In genomic region chr18:63992751-63993150, GRCh38 we compare ENCODE assay signal across 31 cellular contexts. TPM values are rescaled to one million over a fixed set of nuclear protein-coding genes. Genes with fewer than 3 reads are reported as not detected.
"Had no signal": no experiment of that assay in that cellular context is flagged by ENCODE, and none has a peak within 500 bp of the region (broad histone marks: within the 10 kb centered on the region; RNA-seq: fewer than 3 reads in every experiment).

No MANE protein-coding gene starts in this region.

- ATAC-seq: activated CD8-positive, alpha-beta T cell treated with anti-CD3 and anti-CD28 coated beads for 36 hours; activated T-cell treated with anti-CD3 and anti-CD28 coated beads, Interleukin-2, amount 50 U/mL, for 4 hours; activated T-helper 17 cell treated with anti-CD3 and anti-CD28 coated beads, Interleukin-2, amount 50 U/mL, for 72 hours; body of pancreas; effector memory CD8-positive, alpha-beta T cell; gastroesophageal sphincter; heart right ventricle had no signal

- FAIRE-seq: colon, endometrium, endothelial cell of umbilical vein had no signal

- H3K4me3 ChIP-seq: body of pancreas, esophagus squamous epithelium, gastroesophageal sphincter, heart right ventricle had no signal

- H3K4me1 ChIP-seq: esophagus squamous epithelium, heart right ventricle had no signal

- DNase-seq: activated CD4-positive, alpha-beta T cell treated with anti-CD3 and anti-CD28 coated beads for 4 hours; activated CD4-positive, alpha-beta T cell treated with anti-CD3 and anti-CD28 coated beads, Interleukin-2, amount 50 U/mL, for 1 hour; activated CD4-positive, alpha-beta T cell treated with anti-CD3 and anti-CD28 coated beads, Interleukin-2, amount 50 U/mL, for 48 hours; activated CD4-positive, CD25-positive, alpha-beta regulatory T cell; activated CD4-positive, CD25-positive, alpha-beta regulatory T cell treated with anti-CD3 and anti-CD28 coated beads, Interleukin-2, amount 50 U/mL, for 72 hours; activated CD8-positive, alpha-beta memory T cell treated with anti-CD3 and anti-CD28 coated beads for 24 hours; activated CD8-positive, alpha-beta T cell treated with anti-CD3 and anti-CD28 coated beads for 36 hours; activated effector memory CD4-positive, alpha-beta T cell treated with Interleukin-2 at 50 U/mL for 16 hours; activated gamma-delta T cell treated with Interleukin-2 at 50 U/mL for 16 hours; activated naive CD4-positive, alpha-beta T cell treated with anti-CD3 and anti-CD28 coated beads, Interleukin-2, amount 50 U/mL, for 16 hours; activated naive CD4-positive, alpha-beta T cell treated with Interleukin-2 at 50 U/mL for 16 hours; activated T-cell treated with anti-CD3 and anti-CD28 coated beads, Interleukin-2, amount 50 U/mL, for 4 hours; amniotic stem cell; aorta; body of pancreas; caudate nucleus; cortex of kidney; dermis blood vessel endothelial cell; effector CD4-positive, alpha-beta T cell; effector memory CD8-positive, alpha-beta T cell; esophagus squamous epithelium; foreskin melanocyte; heart right ventricle had no signal

- H3K27ac ChIP-seq: body of pancreas, epithelial cell of prostate, esophagus squamous epithelium, gastroesophageal sphincter, heart right ventricle had no signal

- H3K27me3 ChIP-seq: body of pancreas, esophagus squamous epithelium, gastroesophageal sphincter, heart right ventricle had no signal

- H3K9me3 ChIP-seq: body of pancreas, gastroesophageal sphincter had no signal

- H3K27me3 Mint-ChIP-seq: activated CD8-positive, alpha-beta T cell treated with anti-CD3 and anti-CD28 coated beads for 36 hours; activated naive CD8-positive, alpha-beta T cell; activated T-helper 17 cell treated with anti-CD3 and anti-CD28 coated beads, Interleukin-2, amount 50 U/mL, for 72 hours; effector memory CD8-positive, alpha-beta T cell had no signal

- H3K27ac Mint-ChIP-seq: activated CD8-positive, alpha-beta T cell treated with anti-CD3 and anti-CD28 coated beads for 36 hours; activated naive CD8-positive, alpha-beta T cell; activated T-helper 17 cell treated with anti-CD3 and anti-CD28 coated beads, Interleukin-2, amount 50 U/mL, for 72 hours had no signal

- H3K4me3 Mint-ChIP-seq: activated CD8-positive, alpha-beta T cell treated with anti-CD3 and anti-CD28 coated beads for 36 hours; activated naive CD8-positive, alpha-beta T cell; activated T-cell treated with anti-CD3 and anti-CD28 coated beads, Interleukin-2, amount 50 U/mL, for 4 hours; activated T-helper 17 cell treated with anti-CD3 and anti-CD28 coated beads, Interleukin-2, amount 50 U/mL, for 72 hours; effector memory CD8-positive, alpha-beta T cell had no signal

RNA-seq across cellular contexts. Expression of gene HMSD, which starts 43.6 kb away (rescaled TPM):
- total RNA-seq: body of pancreas, chondrocyte, dermis blood vessel endothelial cell, endothelial cell of umbilical vein, gastroesophageal sphincter had no signal
